12 cellular contexts compared by ENCODE assay signal in genomic region chr19:16160943-16161560, GRCh38. TPM values are rescaled to one million over a fixed set of nuclear protein-coding genes. Genes with fewer than 3 reads are reported as not detected.
A peak's percentile ranks its signal among the peaks of the same experiment; 100 is the strongest.
DNase-seq lines count a peak whose midpoint lies in the region; ATAC-seq, FAIRE-seq and TF ChIP-seq lines count a peak whose summit lies in the region.
"Had no signal": no experiment of that assay in that cellular context is flagged by ENCODE, and none has a peak within 500 bp of the region (broad histone marks: within the 10 kb centered on the region; RNA-seq: fewer than 3 reads in every experiment).

No MANE protein-coding gene starts in this region.

- H3K4me1 ChIP-seq in testis = no peaks in the 10 kb centered on the region

- H3K4me3 ChIP-seq in kidney epithelial cell (ENCODE audit: low read depth, low read length) (no peak overlapping the region), testis (no peak overlapping the region)

- no peak for TF ChIP-seq POLR2A in testis (IDR thresholded peaks at IDR 0.05)

- peaks cover 10% of the 10 kb centered on the region for H3K4me1 Mint-ChIP-seq in activated T-cell treated with anti-CD3 and anti-CD28 coated beads, Interleukin-2, amount 50 U/mL, for 4 hours (ENCODE audit: low read depth)

- 64 to 68% methylated on average over 11 to 14 of the region's 14 CpGs for WGBS in testis, 2 donors

- H3K36me3 Mint-ChIP-seq in activated T-cell treated with anti-CD3 and anti-CD28 coated beads, Interleukin-2, amount 50 U/mL, for 4 hours (ENCODE audit: insufficient read depth) = peaks cover 15% of the 10 kb centered on the region
- H3K36me3 Mint-ChIP-seq: type B pancreatic cell had no signal

- TF ChIP-seq CTCF in kidney epithelial cell (IDR thresholded peaks at IDR 0.05; ENCODE audit: insufficient read depth, low read length, poor library complexity, severe bottlenecking) (no peak), testis (IDR thresholded peaks at IDR 0.05) (no peak)

- H3K27ac ChIP-seq in testis = no peak overlapping the region

- FAIRE-seq in GM19239 (lab: Jason Lieb, UNC) = no peak
- FAIRE-seq: G401.6 had no signal

- ATAC-seq in activated T-cell treated with anti-CD3 and anti-CD28 coated beads, Interleukin-2, amount 50 U/mL, for 4 hours = peak; percentile 87 to 89

- H3K4me3 Mint-ChIP-seq in activated T-cell treated with anti-CD3 and anti-CD28 coated beads, Interleukin-2, amount 50 U/mL, for 4 hours = no peak overlapping the region
- H3K4me3 Mint-ChIP-seq: type B pancreatic cell had no signal

- no peaks in the 10 kb centered on the region for H3K27me3 ChIP-seq in kidney epithelial cell (ENCODE audit: control insufficient read depth, insufficient read depth, low read length)
- H3K27me3 ChIP-seq in testis = no peaks in the 10 kb centered on the region

- DNase-seq in A172 (ENCODE audit: low spot score) (peak; percentile 94), HPDE6-E6E7 (ENCODE audit: extremely low spot score) (peak; percentile 82), kidney epithelial cell (ENCODE audit: low read depth) (peak; percentile 37), CD1c-positive myeloid dendritic cell (ENCODE audit: extremely low spot score) (no peak), GM19239 (ENCODE audit: insufficient read length, low spot score) (no peak), testis (no peak), NCI-H146 treated with DMSO at 0.1 percent for 48 hours (lab: John Stamatoyannopoulos, UW; ENCODE audit: unreplicated experiment) (no peak)
- DNase-seq in activated T-cell treated with anti-CD3 and anti-CD28 coated beads, Interleukin-2, amount 50 U/mL, for 4 hours = no peak
- DNase-seq: NCI-H82 had no signal

- no peaks in the 10 kb centered on the region for H3K36me3 ChIP-seq in kidney epithelial cell (ENCODE audit: control insufficient read depth, insufficient read depth, low read length)
- H3K36me3 ChIP-seq in testis (ENCODE audit: low read depth, missing control alignments) = no peaks in the 10 kb centered on the region

- H3K9me3 Mint-ChIP-seq in activated T-cell treated with anti-CD3 and anti-CD28 coated beads, Interleukin-2, amount 50 U/mL, for 4 hours = no peaks in the 10 kb centered on the region
- H3K9me3 Mint-ChIP-seq: type B pancreatic cell had no signal

- no peaks in the 10 kb centered on the region for H3K9me3 ChIP-seq in testis

- intact Hi-C loops in testis (cut with DNase I; ENCODE audit: low total_unique reads) = no loop called here

- no peaks in the 10 kb centered on the region for H3K27me3 Mint-ChIP-seq in activated T-cell treated with anti-CD3 and anti-CD28 coated beads, Interleukin-2, amount 50 U/mL, for 4 hours (ENCODE audit: low read depth)
- H3K27me3 Mint-ChIP-seq: type B pancreatic cell had no signal

RNA-seq across cellular contexts. Expression of gene CIB3, which starts 12.3 kb away (rescaled TPM):
- not detected in 2 replicates for total RNA-seq in A172 (2014; rRNA removed; shearing (Covaris generic))
- total RNA-seq in activated T-cell treated with anti-CD3 and anti-CD28 coated beads, Interleukin-2, amount 50 U/mL, for 4 hours = not detected
- total RNA-seq in kidney epithelial cell (not detected in 2 replicates), testis (not detected)
- polyA plus RNA-seq in testis (ENCODE audit: insufficient read depth, low read depth, low replicate concordance) = 1.2 TPM
- total RNA-seq: mononuclear cell had no signal

RNA-seq across cellular contexts. Expression of gene HSH2D, which starts 17.6 kb away (rescaled TPM):
- total RNA-seq in A172 (2014; rRNA removed; shearing (Covaris generic)) = not detected in 2 replicates
- total RNA-seq in activated T-cell treated with anti-CD3 and anti-CD28 coated beads, Interleukin-2, amount 50 U/mL, for 4 hours = 1 to 10 TPM; 5.7 to 9.2 (median 7.0) TPM
- total RNA-seq in kidney epithelial cell = 0.46 and 1.8 TPM in 2 replicates
- total RNA-seq in testis = under 1 TPM; 0.55 to 0.68 TPM
- polyA plus RNA-seq in testis (ENCODE audit: insufficient read depth, low read depth, low replicate concordance) = 1.6 TPM

RNA-seq across cellular contexts. Expression of gene FAM32A, which starts 24.2 kb away (rescaled TPM):
- 198 and 231 TPM in 2 replicates for total RNA-seq in A172 (2014; rRNA removed; shearing (Covaris generic))
- total RNA-seq in activated T-cell treated with anti-CD3 and anti-CD28 coated beads, Interleukin-2, amount 50 U/mL, for 4 hours = 10 to 100 TPM; 53.4 to 60.1 (median 56.4) TPM
- total RNA-seq in kidney epithelial cell = 121 and 145 TPM in 2 replicates
- total RNA-seq in testis = 10 to 100 TPM; 62.0 to 87.0 TPM
- polyA plus RNA-seq in testis (ENCODE audit: insufficient read depth, low read depth, low replicate concordance) = 71.2 TPM

RNA-seq across cellular contexts. Expression of gene AP1M1, which starts 36.7 kb away (rescaled TPM):
- total RNA-seq in A172 (2014; rRNA removed; shearing (Covaris generic)) = 118 and 133 TPM in 2 replicates
- 100 to 1,000 TPM in 2 of 3 donors, 10 to 100 TPM in 1; 93.4 to 109 (median 106) TPM for total RNA-seq in activated T-cell treated with anti-CD3 and anti-CD28 coated beads, Interleukin-2, amount 50 U/mL, for 4 hours
- total RNA-seq in kidney epithelial cell (96.2 and 98.9 TPM in 2 replicates), testis (100 to 1,000 TPM; 134 to 145 TPM)
- polyA plus RNA-seq in testis (ENCODE audit: insufficient read depth, low read depth, low replicate concordance) = 172 TPM

RNA-seq across cellular contexts. Expression of gene RAB8A, which starts 49.4 kb away (rescaled TPM):
- 60.3 and 60.8 TPM in 2 replicates for total RNA-seq in A172 (2014; rRNA removed; shearing (Covaris generic))
- 100 to 1,000 TPM; 140 to 167 (median 153) TPM for total RNA-seq in activated T-cell treated with anti-CD3 and anti-CD28 coated beads, Interleukin-2, amount 50 U/mL, for 4 hours
- total RNA-seq in kidney epithelial cell = 43.3 and 52.9 TPM in 2 replicates
- total RNA-seq in testis = 10 to 100 TPM; 63.3 to 69.0 TPM
- polyA plus RNA-seq in testis (ENCODE audit: insufficient read depth, low read depth, low replicate concordance) = 45.9 TPM

Comparison
In these comparisons a context has a peak if more than half of its experiments do, and no peak if none do; other contexts are left out.
1. DNase-seq: peak in A172 (single experiment), HPDE6-E6E7 (single experiment) and kidney epithelial cell (single experiment); none in activated T-cell treated with anti-CD3 and anti-CD28 coated beads, Interleukin-2, amount 50 U/mL, for 4 hours (single experiment), CD1c-positive myeloid dendritic cell (single experiment), GM19239 (single experiment), testis (single experiment) and NCI-H146 treated with DMSO at 0.1 percent for 48 hours (single experiment).